ENCODE assay signal across 28 cellular contexts in the genomic region with DNA sequence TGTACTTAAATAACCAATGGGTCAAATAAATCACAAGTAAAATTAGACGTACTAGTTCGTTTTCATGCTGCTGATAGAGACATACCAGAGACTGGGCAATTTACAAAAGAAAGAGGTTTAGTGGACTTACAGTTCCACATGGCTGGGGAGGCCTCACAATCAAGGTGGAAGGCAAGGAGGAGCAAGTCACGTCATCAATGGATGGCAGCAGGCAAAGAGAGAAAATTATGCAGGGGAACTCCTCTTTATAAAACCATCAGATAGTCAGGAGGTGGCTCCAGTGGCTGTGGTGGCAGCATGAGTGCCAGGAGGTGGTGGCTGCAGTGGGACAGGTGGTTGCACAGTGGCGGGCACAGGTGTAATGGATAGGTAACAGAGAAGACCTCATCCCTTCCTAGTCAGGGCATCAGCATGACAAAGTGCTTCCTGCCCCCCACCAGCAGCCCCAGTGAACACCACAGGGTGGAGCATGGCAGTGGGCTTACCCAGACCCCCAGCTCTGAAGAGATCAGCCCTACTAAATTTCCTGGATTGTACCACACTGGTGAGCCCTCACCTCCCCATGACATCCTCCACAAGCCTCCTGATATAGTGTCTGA. TPM values are rescaled to one million over a fixed set of nuclear protein-coding genes. Genes with fewer than 3 reads are reported as not detected.
DNase-seq lines count a peak whose midpoint lies in the region; ATAC-seq, FAIRE-seq and TF ChIP-seq lines count a peak whose summit lies in the region.
"Had no signal": no experiment of that assay in that cellular context is flagged by ENCODE, and none has a peak within 500 bp of the region (broad histone marks: within the 10 kb centered on the region; RNA-seq: fewer than 3 reads in every experiment).

No MANE protein-coding gene starts in this region.

- H3K4me1 ChIP-seq in HepG2 (ENCODE audit: insufficient read depth, low read length) = no peaks in the 10 kb centered on the region
- H3K4me1 ChIP-seq in right lobe of liver = no peaks in the 10 kb centered on the region
- H3K4me1 ChIP-seq in esophagus muscularis mucosa = peaks cover 0 to 17% (median 16%) of the 10 kb centered on the region in 4 donors
- peaks cover 0 to 32% (median 9%) of the 10 kb centered on the region in 4 donors for H3K4me1 ChIP-seq in sigmoid colon
- H3K4me1 ChIP-seq: A549, BE2C, BLaER1 had no signal

- peaks cover 0 to 5% of the 10 kb centered on the region in 2 experiments; a peak in 1 of 5 replicates for H3K27me3 ChIP-seq in HepG2 (ENCODE audit: control insufficient read depth in 1 of 2, insufficient read depth in 2 of 2, low read length in 2 of 2)
- no peaks in the 10 kb centered on the region for H3K27me3 ChIP-seq in right lobe of liver
- no peaks in the 10 kb centered on the region for H3K27me3 ChIP-seq in esophagus muscularis mucosa
- no peaks in the 10 kb centered on the region for H3K27me3 ChIP-seq in sigmoid colon
- H3K27me3 ChIP-seq: BE2C, BLaER1 had no signal

- H3K27ac ChIP-seq in HepG2 (ENCODE audit: extremely low read length, insufficient read depth, low read length) = no peak overlapping the region
- H3K27ac ChIP-seq in right lobe of liver = no peak overlapping the region
- H3K27ac ChIP-seq in esophagus muscularis mucosa (replicated peaks in 1 of 4) = peak overlapping the region; percentile 55 to 63 (median 58)
- peak overlapping the region in 3 of 4 donors; percentile 45 to 58 (median 50) for H3K27ac ChIP-seq in sigmoid colon
- H3K27ac ChIP-seq: 22Rv1, A549, BLaER1 had no signal

- TF ChIP-seq POLR2A in HepG2 (IDR thresholded peaks at IDR 0.05; ENCODE audit: insufficient read depth in 1 of 2, low read depth in 2 of 2, low read length in 2 of 2) = no peak
- TF ChIP-seq POLR2A in right lobe of liver (IDR thresholded peaks at IDR 0.05) = no peak
- no peak for TF ChIP-seq POLR2A in esophagus muscularis mucosa (IDR thresholded peaks at IDR 0.05; ENCODE audit: low read depth)
- no peak for TF ChIP-seq POLR2A in sigmoid colon (IDR thresholded peaks at IDR 0.05)

- FAIRE-seq in HepG2 (lab: Jason Lieb, UNC) = no peak
- FAIRE-seq: A549, GM12878, GM12892, GM18507 had no signal

- POLR2A ChIA-PET in HepG2 (lab: Yijun Ruan, JAX) = no interaction called here

- no peak overlapping the region for H2AFZ ChIP-seq in HepG2 (ENCODE audit: low read length)

- DNase-seq in HepG2 (ENCODE audit: low spot score) = no peak
- no peak for DNase-seq in right lobe of liver
- DNase-seq in esophagus muscularis mucosa (ENCODE audit: extremely low spot score) = peak; percentile 55
- DNase-seq in sigmoid colon = no peak
- no peak for DNase-seq in OCI-M1 (lab: John Stamatoyannopoulos, UW)
- DNase-seq in NCI-H446 (lab: John Stamatoyannopoulos, UW) = no peak
- DNase-seq: BE2C; C1 segment of cervical spinal cord; CD4-positive, alpha-beta memory T cell; CD4-positive, CD25-positive, alpha-beta regulatory T cell; CD8-positive, alpha-beta memory T cell; COR-L47; DMS 273 treated with DMSO at 0.1 percent for 48 hours; DMS153; DMS53; DMS79; DND-41; GDM1 had no signal

- H3K4me2 ChIP-seq in HepG2 (ENCODE audit: low read depth, low read length) = no peak overlapping the region
- H3K4me2 ChIP-seq: A549, BLaER1 had no signal

- no peaks in the 10 kb centered on the region for H4K20me1 ChIP-seq in HepG2 (ENCODE audit: insufficient read depth, low read length)
- H4K20me1 ChIP-seq: BLaER1 had no signal

- no peak for TF ChIP-seq CTCF in HepG2 (CRISPR knock-in tag; IDR thresholded peaks at IDR 0.05)
- no peak for TF ChIP-seq CTCF in right lobe of liver (IDR thresholded peaks at IDR 0.05)
- no peak for TF ChIP-seq CTCF in esophagus muscularis mucosa (IDR thresholded peaks at IDR 0.05)
- no peak for TF ChIP-seq CTCF in sigmoid colon (IDR thresholded peaks at IDR 0.05)

- no peaks in the 10 kb centered on the region for H3K79me2 ChIP-seq in HepG2 (ENCODE audit: insufficient read depth, low read length)

- intact Hi-C loops in HepG2 (cut with micrococcal nuclease; ENCODE audit: unreplicated experiment) (no loop called here), right lobe of liver (cut with DNase I) (no loop called here), esophagus muscularis mucosa (cut with DNase I) (loop anchor here (5.0 kb wide), 1 partner anchor 138 kb away; a partner anchor contains a TSS), sigmoid colon (cut with DNase I) (no loop called here)

- BruUV-seq in HepG2 (replicated peaks; lab: Mats Ljungman, UMichigan) = no TSS peak

- in situ Hi-C loops in HepG2 (cut with HindIII; ENCODE audit: extremely low pct_ligation_motif_present, low pct_unique_long_range_greater_than_20kb) = no loop called here

- TF ChIP-seq EP300 in HepG2 (IDR thresholded peaks at IDR 0.05; ENCODE audit: low read depth in 2 of 2, low read length in 2 of 2) (no peak), HepG2 (CRISPR knock-in tag; IDR thresholded peaks at IDR 0.05; ENCODE audit: borderline replicate concordance) (no peak), esophagus muscularis mucosa (IDR thresholded peaks at IDR 0.05) (no peak), sigmoid colon (IDR thresholded peaks at IDR 0.05) (no peak)

- H3K4me3 ChIP-seq in HepG2 (replicated peaks in 1 of 3; ENCODE audit: insufficient read depth in 1 of 3, low read depth in 2 of 3, low read length in 3 of 3) = no peak overlapping the region
- H3K4me3 ChIP-seq in right lobe of liver = no peak overlapping the region
- no peak overlapping the region for H3K4me3 ChIP-seq in esophagus muscularis mucosa
- H3K4me3 ChIP-seq in sigmoid colon = no peak overlapping the region
- H3K4me3 ChIP-seq: A549, BLaER1, GM12878 had no signal

- no peaks in the 10 kb centered on the region for H3K9me3 ChIP-seq in HepG2 (ENCODE audit: low read length)
- H3K9me3 ChIP-seq in right lobe of liver = no peaks in the 10 kb centered on the region
- no peaks in the 10 kb centered on the region for H3K9me3 ChIP-seq in esophagus muscularis mucosa
- H3K9me3 ChIP-seq in sigmoid colon = no peaks in the 10 kb centered on the region
- H3K9me3 ChIP-seq: BE2C had no signal

- ATAC-seq in HepG2 (no peak), right lobe of liver (no peak)
- ATAC-seq: A549, GM12878 had no signal

- TF ChIP-seq RAD21 in HepG2 (CRISPR knock-in tag; IDR thresholded peaks at IDR 0.05) = no peak

- H3K36me3 ChIP-seq in HepG2 (replicated peaks in 1 of 2; ENCODE audit: control insufficient read depth in 1 of 2, insufficient read depth in 2 of 2, low read length in 2 of 2) (no peaks in the 10 kb centered on the region), right lobe of liver (no peaks in the 10 kb centered on the region), esophagus muscularis mucosa (no peaks in the 10 kb centered on the region), sigmoid colon (no peaks in the 10 kb centered on the region)
- H3K36me3 ChIP-seq: BE2C, BLaER1 had no signal

- H3K9ac ChIP-seq in HepG2 (ENCODE audit: insufficient read depth, low read depth, low read length) = no peak overlapping the region
- H3K9ac ChIP-seq: BLaER1 had no signal

- CTCF ChIA-PET in HepG2 (lab: Yijun Ruan, JAX; ENCODE audit: low intra/inter-chr PET ratio, low total read pairs) = no interaction called here

- WGBS in HepG2 (ENCODE audit: low lambda C conversion rate) = 7% methylated on average over 4 of the region's 4 CpGs
- WGBS in right lobe of liver (ENCODE audit: insufficient coverage, low coverage, low lambda C conversion rate, missing lambda C conversion rate) = 55% methylated on average over 3 of the region's 4 CpGs
- 85% methylated on average over 4 of the region's 4 CpGs for WGBS in esophagus muscularis mucosa
- WGBS in sigmoid colon, 2 donors = 80 to 88% methylated on average over 4 of the region's 4 CpGs

RNA-seq across cellular contexts. Expression of a gene that starts 6.9 kb away (rescaled TPM):
- total RNA-seq in HepG2 (2016; rRNA removed; fragmentation: Illumina TruSeq; extraction: Trizol) (8.5 and 14.2 TPM in 2 replicates), right lobe of liver (under 1 TPM; 0.19 to 0.88 (median 0.50) TPM), esophagus muscularis mucosa (10 to 100 TPM; 10.8 to 17.0 (median 13.5) TPM), sigmoid colon (10 to 100 TPM in 2 of 4 donors, 1 to 10 TPM in 2; 6.8 to 15.1 (median 10.6) TPM)
- total RNA-seq in HepG2 (2016; cell fraction: cytosol; rRNA removed; fragmentation: Illumina TruSeq; extraction: Trizol; ENCODE audit: low read depth) = 2.4 and 3.0 TPM in 2 replicates
- total RNA-seq in HepG2 (2016; cell fraction: insoluble cytoplasmic fraction; rRNA removed; fragmentation: Illumina TruSeq; extraction: Trizol) = 7.1 and 13.1 TPM in 2 replicates
- total RNA-seq in HepG2 (2016; cell fraction: membrane; rRNA removed; fragmentation: Illumina TruSeq; extraction: Trizol) = 6.9 and 7.7 TPM in 2 replicates
- 12.2 and 15.8 TPM in 2 replicates for total RNA-seq in HepG2 (2016; cell fraction: nucleus; rRNA removed; fragmentation: Illumina TruSeq; extraction: Trizol)
- polyA plus RNA-seq in HepG2 (2011; rRNA removed) (10.5 and 11.5 TPM in 2 replicates), sigmoid colon (1 to 10 TPM in 1 of 3 donors, under 1 TPM in 2; 0.46 to 2.2 (median 0.60) TPM)
- 8.3 and 11.0 TPM in 2 replicates for polyA plus RNA-seq in HepG2 (2011; cell fraction: cytosol; rRNA removed)
- polyA plus RNA-seq in HepG2 (2011; cell fraction: nucleus; rRNA removed) = 9.0 and 10.7 TPM in 2 replicates
- polyA plus RNA-seq in HepG2 (2012) = 8.8 TPM in 2 replicates
- 1.5 and 2.5 TPM in 2 replicates for polyA plus RNA-seq in HepG2 (2016; cell fraction: cytosol; fragmentation: Illumina TruSeq; extraction: Trizol; ENCODE audit: low read depth)
- polyA plus RNA-seq in HepG2 (2016; cell fraction: insoluble cytoplasmic fraction; fragmentation: Illumina TruSeq; extraction: Trizol; ENCODE audit: low read depth) = 6.7 and 7.6 TPM in 2 replicates
- polyA plus RNA-seq in HepG2 (2016; cell fraction: membrane; fragmentation: Illumina TruSeq; extraction: Trizol; ENCODE audit: low read depth) = 4.5 and 6.1 TPM in 2 replicates
- 20.4 and 23.1 TPM in 2 replicates for polyA plus RNA-seq in HepG2 (2016; cell fraction: nucleus; fragmentation: Illumina TruSeq; extraction: Trizol; ENCODE audit: insufficient read depth, low read depth)
- 14.1 and 16.5 TPM in 2 replicates for polyA minus RNA-seq in HepG2 (2011; rRNA and poly(A)+ RNA removed; ENCODE audit: low replicate concordance)
- polyA minus RNA-seq in HepG2 (2011; cell fraction: cytosol; rRNA and poly(A)+ RNA removed) = 8.0 and 9.3 TPM in 2 replicates
- polyA minus RNA-seq in HepG2 (2011; cell fraction: nucleus; rRNA and poly(A)+ RNA removed) = 17.4 and 18.0 TPM in 2 replicates

RNA-seq across cellular contexts. Expression of a gene that starts 45.9 kb away (rescaled TPM):
- total RNA-seq in HepG2 (2016; rRNA removed; fragmentation: Illumina TruSeq; extraction: Trizol) (not detected in 2 replicates), right lobe of liver (not detected), esophagus muscularis mucosa (not detected), sigmoid colon (not detected)
- total RNA-seq in HepG2 (2016; cell fraction: cytosol; rRNA removed; fragmentation: Illumina TruSeq; extraction: Trizol; ENCODE audit: low read depth) = not detected in 2 replicates
- not detected in 2 replicates for total RNA-seq in HepG2 (2016; cell fraction: insoluble cytoplasmic fraction; rRNA removed; fragmentation: Illumina TruSeq; extraction: Trizol)
- not detected in 2 replicates for total RNA-seq in HepG2 (2016; cell fraction: membrane; rRNA removed; fragmentation: Illumina TruSeq; extraction: Trizol)
- not detected in 2 replicates for total RNA-seq in HepG2 (2016; cell fraction: nucleus; rRNA removed; fragmentation: Illumina TruSeq; extraction: Trizol)
- polyA plus RNA-seq in HepG2 (2011; rRNA removed) (not detected in 2 replicates), sigmoid colon (not detected)
- polyA plus RNA-seq in HepG2 (2011; cell fraction: cytosol; rRNA removed) = not detected in 2 replicates
- not detected in 2 replicates for polyA plus RNA-seq in HepG2 (2011; cell fraction: nucleus; rRNA removed)
- not detected in 2 replicates for polyA plus RNA-seq in HepG2 (2012)
- not detected in 2 replicates for polyA plus RNA-seq in HepG2 (2016; cell fraction: cytosol; fragmentation: Illumina TruSeq; extraction: Trizol; ENCODE audit: low read depth)
- polyA plus RNA-seq in HepG2 (2016; cell fraction: insoluble cytoplasmic fraction; fragmentation: Illumina TruSeq; extraction: Trizol; ENCODE audit: low read depth) = not detected in 2 replicates
- not detected in 2 replicates for polyA plus RNA-seq in HepG2 (2016; cell fraction: membrane; fragmentation: Illumina TruSeq; extraction: Trizol; ENCODE audit: low read depth)
- polyA plus RNA-seq in HepG2 (2016; cell fraction: nucleus; fragmentation: Illumina TruSeq; extraction: Trizol; ENCODE audit: insufficient read depth, low read depth) = not detected in 2 replicates
- not detected in 2 replicates for polyA minus RNA-seq in HepG2 (2011; rRNA and poly(A)+ RNA removed; ENCODE audit: low replicate concordance)
- not detected in 2 replicates for polyA minus RNA-seq in HepG2 (2011; cell fraction: cytosol; rRNA and poly(A)+ RNA removed)
- polyA minus RNA-seq in HepG2 (2011; cell fraction: nucleus; rRNA and poly(A)+ RNA removed) = not detected in 2 replicates
- total RNA-seq: A172; CD4-positive, alpha-beta memory T cell; CD4-positive, CD25-positive, alpha-beta regulatory T cell; CD8-positive, alpha-beta memory T cell; Daoy; G401; GM12878 had no signal
- polyA plus RNA-seq: A549; CD14-positive monocyte; CD4-positive, alpha-beta memory T cell; CD4-positive, CD25-positive, alpha-beta regulatory T cell; CD8-positive, alpha-beta memory T cell; GM12878 had no signal

Comparison
In these comparisons a context has a peak if more than half of its experiments do, and no peak if none do; other contexts are left out.
1. H3K27ac ChIP-seq: peak in esophagus muscularis mucosa (4 of 4) and sigmoid colon (3 of 4); none in HepG2 (single experiment) and right lobe of liver (0 of 3).